ENCODE assay signal across 1 cellular context in the genomic region with DNA sequence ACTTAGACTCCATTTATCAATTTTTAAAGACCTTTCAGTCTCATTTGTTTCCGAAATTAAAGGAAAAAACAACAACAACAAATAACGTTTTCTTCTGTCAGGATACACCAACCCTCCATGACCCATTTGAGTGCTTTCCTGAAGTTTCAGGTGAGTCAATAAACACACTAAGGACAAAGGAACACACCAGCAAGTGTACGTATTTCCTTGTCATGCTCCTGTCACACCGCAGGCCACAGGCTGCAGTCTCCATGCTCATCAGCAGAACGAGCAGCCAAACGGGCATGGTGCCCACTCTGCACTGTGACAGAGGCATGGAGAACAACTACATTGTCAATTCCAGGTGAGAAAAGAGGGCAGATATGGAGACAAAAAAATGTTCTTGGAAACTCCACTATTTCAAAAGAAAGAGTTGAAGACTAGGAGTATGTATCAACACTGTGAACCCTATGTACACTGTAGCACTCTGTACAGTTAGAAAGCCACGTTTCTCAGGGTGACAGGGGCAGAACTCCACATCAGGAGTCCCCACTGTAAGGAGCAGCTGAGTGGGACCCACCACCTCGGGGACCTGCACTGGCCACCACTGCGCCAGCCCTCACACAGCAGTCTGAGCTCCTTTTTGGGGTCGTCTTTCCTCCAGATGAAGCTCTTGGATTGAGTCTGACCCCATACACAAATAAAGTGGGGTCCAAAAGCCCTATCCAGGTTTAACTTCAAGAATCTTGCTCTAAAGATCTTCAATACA.
TF ChIP-seq lines count a peak whose summit lies in the region.

No MANE protein-coding gene starts in this region.

TF ChIP-seq in A549, 52 proteins besides CTCF, POLR2A, EP300 and RAD21 (continued from another document):
- TF ChIP-seq, protein P1, sequence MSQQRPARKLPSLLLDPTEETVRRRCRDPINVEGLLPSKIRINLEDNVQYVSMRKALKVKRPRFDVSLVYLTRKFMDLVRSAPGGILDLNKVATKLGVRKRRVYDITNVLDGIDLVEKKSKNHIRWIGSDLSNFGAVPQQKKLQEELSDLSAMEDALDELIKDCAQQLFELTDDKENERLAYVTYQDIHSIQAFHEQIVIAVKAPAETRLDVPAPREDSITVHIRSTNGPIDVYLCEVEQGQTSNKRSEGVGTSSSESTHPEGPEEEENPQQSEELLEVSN (IDR thresholded peaks at IDR 0.05; ENCODE audit: borderline replicate concordance, low read depth) = no peak
- TF ChIP-seq FOXS1 (CRISPR knock-in tag; IDR thresholded peaks at IDR 0.05) = no peak
- no peak for TF ChIP-seq CBX8 (IDR thresholded peaks at IDR 0.05)
- no peak for TF ChIP-seq FOSB (CRISPR knock-in tag; IDR thresholded peaks at IDR 0.05)
- TF ChIP-seq HDAC2 (IDR thresholded peaks at IDR 0.05) = no peak
- TF ChIP-seq RNF2 (IDR thresholded peaks at IDR 0.05; ENCODE audit: borderline replicate concordance, low read depth) = no peak
- TF ChIP-seq EHF (CRISPR knock-in tag; IDR thresholded peaks at IDR 0.05) = no peak
